ENCODE assay signal across 2 cellular contexts in the genomic region with DNA sequence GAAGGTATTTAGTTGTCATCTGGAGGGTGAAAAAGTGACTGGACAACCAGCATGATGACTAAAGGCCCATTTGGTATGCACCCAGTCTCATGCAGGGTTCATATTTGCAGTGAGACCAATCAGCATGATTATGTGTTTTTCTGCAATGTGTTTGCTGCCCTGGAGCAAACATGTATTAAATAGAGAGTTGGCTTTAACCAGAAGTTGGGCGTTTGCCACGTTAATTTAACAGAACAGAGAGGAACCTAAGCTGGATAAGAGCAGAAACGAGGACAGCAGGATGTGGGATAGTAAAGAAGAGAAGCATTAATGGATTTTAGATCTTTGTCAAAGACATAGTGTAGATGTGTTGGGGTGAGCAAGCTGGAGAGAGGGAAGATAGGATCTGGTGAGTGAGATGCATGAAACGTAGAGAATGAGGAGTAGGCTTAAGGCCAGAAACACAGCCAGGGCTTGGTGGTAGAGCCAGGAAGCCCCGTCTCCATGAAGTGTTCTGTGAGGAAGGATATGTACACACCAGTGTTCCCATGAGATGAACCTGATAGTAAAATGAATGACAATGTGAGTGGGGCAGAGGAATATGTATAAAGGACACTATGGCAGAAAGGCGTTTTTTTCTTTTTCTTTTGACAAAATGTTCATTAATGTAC.
TF ChIP-seq lines count a peak whose summit lies in the region.

No MANE protein-coding gene starts in this region.

TF ChIP-seq in IMR-90, 13 proteins besides CTCF, POLR2A, EP300 and RAD21:
- TF ChIP-seq NFE2L2 (IDR thresholded peaks at IDR 0.05; ENCODE audit: low read depth, low read length) (no peak), CHD1 (IDR thresholded peaks at IDR 0.05; ENCODE audit: low read depth, low read length) (no peak), MAZ (IDR thresholded peaks at IDR 0.05; ENCODE audit: borderline replicate concordance, low read depth, low read length) (no peak), MAFK (IDR thresholded peaks at IDR 0.05; ENCODE audit: low read depth, low read length) (no peak), BHLHE40 (IDR thresholded peaks at IDR 0.05; ENCODE audit: low read depth, low read length) (no peak), FOS (IDR thresholded peaks at IDR 0.05; ENCODE audit: low read depth, low read length) (no peak), RFX5 (IDR thresholded peaks at IDR 0.05; ENCODE audit: low read depth, low read length) (no peak), RCOR1 (IDR thresholded peaks at IDR 0.05; ENCODE audit: insufficient replicate concordance, low read length) (no peak)
- TF ChIP-seq, protein P1, sequence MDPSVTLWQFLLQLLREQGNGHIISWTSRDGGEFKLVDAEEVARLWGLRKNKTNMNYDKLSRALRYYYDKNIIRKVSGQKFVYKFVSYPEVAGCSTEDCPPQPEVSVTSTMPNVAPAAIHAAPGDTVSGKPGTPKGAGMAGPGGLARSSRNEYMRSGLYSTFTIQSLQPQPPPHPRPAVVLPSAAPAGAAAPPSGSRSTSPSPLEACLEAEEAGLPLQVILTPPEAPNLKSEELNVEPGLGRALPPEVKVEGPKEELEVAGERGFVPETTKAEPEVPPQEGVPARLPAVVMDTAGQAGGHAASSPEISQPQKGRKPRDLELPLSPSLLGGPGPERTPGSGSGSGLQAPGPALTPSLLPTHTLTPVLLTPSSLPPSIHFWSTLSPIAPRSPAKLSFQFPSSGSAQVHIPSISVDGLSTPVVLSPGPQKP (IDR thresholded peaks at IDR 0.05; ENCODE audit: borderline replicate concordance, low read depth, low read length): no peak
- TF ChIP-seq, protein P2, sequence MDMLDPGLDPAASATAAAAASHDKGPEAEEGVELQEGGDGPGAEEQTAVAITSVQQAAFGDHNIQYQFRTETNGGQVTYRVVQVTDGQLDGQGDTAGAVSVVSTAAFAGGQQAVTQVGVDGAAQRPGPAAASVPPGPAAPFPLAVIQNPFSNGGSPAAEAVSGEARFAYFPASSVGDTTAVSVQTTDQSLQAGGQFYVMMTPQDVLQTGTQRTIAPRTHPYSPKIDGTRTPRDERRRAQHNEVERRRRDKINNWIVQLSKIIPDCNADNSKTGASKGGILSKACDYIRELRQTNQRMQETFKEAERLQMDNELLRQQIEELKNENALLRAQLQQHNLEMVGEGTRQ (IDR thresholded peaks at IDR 0.05; ENCODE audit: low read depth, low read length): no peak
TF ChIP-seq in IMR-90: peak in this region for 0.

TF ChIP-seq in H1, 55 proteins besides CTCF, POLR2A, EP300 and RAD21:
- TF ChIP-seq CEBPB (IDR thresholded peaks at IDR 0.05; ENCODE audit: low read depth, low read length): no peak
- TF ChIP-seq EGR1 (IDR thresholded peaks at IDR 0.05; ENCODE audit: borderline replicate concordance, low read depth, low read length): no peak
- TF ChIP-seq BRCA1 (IDR thresholded peaks at IDR 0.05; ENCODE audit: low read depth, low read length): no peak
- TF ChIP-seq KDM1A (IDR thresholded peaks at IDR 0.05; ENCODE audit: borderline replicate concordance, low read length): no peak
